1 cellular context compared by ENCODE assay signal in genomic region chr17:41943492-41943891, GRCh38.
TF ChIP-seq lines count a peak whose summit lies in the region.

No MANE protein-coding gene starts in this region.

TF ChIP-seq in GM23338, 12 proteins besides CTCF, POLR2A, EP300 and RAD21 (continued from another document):
- TF ChIP-seq ZNF462 (CRISPR knock-in tag; IDR thresholded peaks at IDR 0.05) (no peak), ETS1 (IDR thresholded peaks at IDR 0.05) (no peak), STAT1 (IDR thresholded peaks at IDR 0.05; ENCODE audit: unreplicated experiment) (no peak), EZH2phosphoT487 (IDR thresholded peaks at IDR 0.05; ENCODE audit: unreplicated experiment) (no peak), EZH2 (IDR thresholded peaks at IDR 0.05; ENCODE audit: low read depth, unreplicated experiment) (no peak), NANOG (IDR thresholded peaks at IDR 0.05; ENCODE audit: borderline replicate concordance) (no peak), CREB1 (CRISPR knock-in tag; IDR thresholded peaks at IDR 0.05; ENCODE audit: low read depth) (no peak), REST (IDR thresholded peaks at IDR 0.05; ENCODE audit: unreplicated experiment) (no peak), JUNB (IDR thresholded peaks at IDR 0.05; ENCODE audit: unreplicated experiment) (no peak)
